1 cellular context compared by ENCODE assay signal in the genomic region with DNA sequence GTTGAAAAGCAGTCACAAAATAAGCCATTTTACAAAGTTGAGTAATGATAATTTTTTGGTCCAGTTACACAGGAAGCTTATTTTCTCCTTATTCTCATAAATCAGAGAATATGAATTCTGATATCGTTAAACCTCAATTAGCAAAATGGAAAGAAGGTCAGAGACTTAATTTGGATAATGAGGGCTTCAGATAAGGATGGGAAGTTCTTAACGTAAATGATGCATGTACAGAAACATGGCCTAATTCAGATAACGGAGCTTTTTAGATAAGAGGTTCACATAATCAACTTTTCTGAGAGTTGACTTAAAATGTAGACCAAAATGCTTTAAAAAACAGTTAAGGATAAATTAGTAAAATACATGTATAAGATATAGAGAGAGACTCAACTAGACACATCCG.
TF ChIP-seq lines count a peak whose summit lies in the region.

No MANE protein-coding gene starts in this region.

TF ChIP-seq in SK-N-SH, 30 proteins besides CTCF, POLR2A, EP300 and RAD21 (continued from another document):
- 0 out of 2 replicates have a peak, but pooled peaks have one; percentile 51 for TF ChIP-seq FOXM1 (IDR thresholded peaks at IDR 0.05; ENCODE audit: low read depth)
TF ChIP-seq in SK-N-SH: peak in this region for 11.
